ENCODE assay signal across 11 cellular contexts in genomic region chr3:10845839-10846656, GRCh38. TPM values are rescaled to one million over a fixed set of nuclear protein-coding genes. Genes with fewer than 3 reads are reported as not detected.
DNase-seq lines count a peak whose midpoint lies in the region; ATAC-seq and TF ChIP-seq lines count a peak whose summit lies in the region.
"Had no signal": no experiment of that assay in that cellular context is flagged by ENCODE, and none has a peak within 500 bp of the region (broad histone marks: within the 10 kb centered on the region; RNA-seq: fewer than 3 reads in every experiment).

No MANE protein-coding gene starts in this region.

- TF ChIP-seq POLR2A in GM18505 (IDR thresholded peaks at IDR 0.05; ENCODE audit: borderline replicate concordance, extremely low read depth, insufficient read depth, insufficient read length) = no peak

- H3K9me3 ChIP-seq in lung (ENCODE audit: control insufficient read depth in 2 of 2, insufficient read depth in 1 of 2, low read length in 1 of 2) = peaks cover 0 to 2% of the 10 kb centered on the region in 2 donors

- peak; percentile 98 for DNase-seq in MV-4-11 (lab: John Stamatoyannopoulos, UW)
- no peak for DNase-seq in lung (ENCODE audit: low spot score)
- DNase-seq in stimulated activated CD4-positive, alpha-beta T cell treated with anti-CD3 and anti-CD28 coated beads, Interleukin-12 subunit alpha, Interleukin-12 subunit beta, amount 100 ng/mL, for 4 hours = no peak
- DNase-seq in HT-29 (ENCODE audit: low spot score) = no peak
- DNase-seq: activated CD8-positive, alpha-beta memory T cell treated with anti-CD3 and anti-CD28 coated beads, Interleukin-2, amount 50 U/mL, for 48 hours had no signal

- TF ChIP-seq CTCF in lung (IDR thresholded peaks at IDR 0.05; ENCODE audit: control extremely low read depth, extremely low read depth) = no peak

- H3K27me3 ChIP-seq in lung (ENCODE audit: control insufficient read depth, insufficient read depth) = no peaks in the 10 kb centered on the region

- H3K27ac ChIP-seq in lung (ENCODE audit: low read depth in 1 of 2, low read length in 1 of 2) = no peak overlapping the region

- no peak overlapping the region for H3K4me3 ChIP-seq in lung

- no peaks in the 10 kb centered on the region for H3K36me3 ChIP-seq in lung (ENCODE audit: control insufficient read depth in 2 of 2, insufficient read depth in 2 of 2, low read length in 2 of 2)

- no peaks in the 10 kb centered on the region for H3K4me1 ChIP-seq in lung (ENCODE audit: control insufficient read depth in 2 of 2, insufficient read depth in 2 of 2, low read length in 2 of 2)

- WGBS in lung, 2 donors = 40 to 67% methylated on average over 5 of the region's 5 CpGs

- peak; percentile 80 for ATAC-seq in GM18505 (IDR thresholded peaks at IDR 0.05; ENCODE audit: unreplicated experiment)
- ATAC-seq in HG02678 (IDR thresholded peaks at IDR 0.05; ENCODE audit: unreplicated experiment) = peak; percentile 70
- ATAC-seq in lung (ENCODE audit: insufficient read depth, low FRiP score) = peak; percentile 14
- ATAC-seq in GM21786 (IDR thresholded peaks at IDR 0.05; ENCODE audit: unreplicated experiment) = no peak
- no peak for ATAC-seq in GM21447 (IDR thresholded peaks at IDR 0.05; ENCODE audit: unreplicated experiment)

RNA-seq across cellular contexts. Expression of gene SLC6A11, which starts 30.0 kb away (rescaled TPM):
- under 1 TPM in 1 of 2 donors, not detected in 1; 0.09 TPM for total RNA-seq in lung
- polyA plus RNA-seq in lung = under 1 TPM in 1 of 2 donors, not detected in 1; 0.02 TPM
- total RNA-seq in HT-29 (2014; rRNA removed; shearing (Covaris generic)) = not detected in 2 replicates
- total RNA-seq: HT1080, lung microvascular endothelial cell had no signal

Comparison
In these comparisons a context has a peak if more than half of its experiments do, and no peak if none do; other contexts are left out.
1. ATAC-seq: peak in GM18505 (single experiment), HG02678 (single experiment) and lung (single experiment); none in GM21786 (single experiment) and GM21447 (single experiment).